ENCODE assay signal across 1 cellular context in the genomic region with DNA sequence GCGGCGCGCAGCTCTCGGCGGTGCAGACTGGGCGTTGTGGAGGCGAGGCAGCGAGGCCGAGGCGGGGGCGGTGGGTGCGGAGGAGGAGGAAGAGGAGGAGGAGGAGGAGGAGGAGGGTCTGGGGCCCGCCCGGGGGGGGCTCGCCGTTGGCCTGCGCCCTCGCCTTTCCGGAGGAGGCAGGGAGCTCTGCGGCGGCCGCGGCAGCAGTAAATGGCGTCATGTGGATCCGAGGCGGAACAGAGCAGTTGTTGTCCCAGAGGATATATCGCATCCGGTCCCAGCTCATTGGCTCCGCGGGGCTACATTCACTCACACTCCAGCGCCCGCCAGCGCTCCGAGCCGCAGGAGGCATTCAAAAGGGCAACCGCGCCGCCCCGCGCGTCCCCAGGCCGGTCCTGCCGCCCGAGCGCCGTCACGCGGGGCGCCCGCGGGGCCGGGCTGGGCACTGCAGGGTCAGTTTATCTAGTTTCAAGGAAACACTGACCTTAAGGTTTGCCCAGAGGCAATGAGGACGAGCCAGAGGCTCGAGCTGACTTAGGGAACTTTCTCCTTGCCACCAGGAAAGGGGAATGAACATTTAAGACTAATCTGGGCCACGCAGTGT.
TF ChIP-seq lines count a peak whose summit lies in the region.

A gene with protein sequence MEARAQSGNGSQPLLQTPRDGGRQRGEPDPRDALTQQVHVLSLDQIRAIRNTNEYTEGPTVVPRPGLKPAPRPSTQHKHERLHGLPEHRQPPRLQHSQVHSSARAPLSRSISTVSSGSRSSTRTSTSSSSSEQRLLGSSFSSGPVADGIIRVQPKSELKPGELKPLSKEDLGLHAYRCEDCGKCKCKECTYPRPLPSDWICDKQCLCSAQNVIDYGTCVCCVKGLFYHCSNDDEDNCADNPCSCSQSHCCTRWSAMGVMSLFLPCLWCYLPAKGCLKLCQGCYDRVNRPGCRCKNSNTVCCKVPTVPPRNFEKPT (minus strand): TSS at position 29 of the 604 bp plus-strand sequence. CDS start 3,421 bp downstream, outside the sequence.

TF ChIP-seq in HepG2, 621 proteins besides CTCF, POLR2A, EP300 and RAD21 (continued from another document):
- peak; percentile 37; the same call in 1 of the 2 replicates for TF ChIP-seq HOXA9 (CRISPR knock-in tag; IDR thresholded peaks at IDR 0.05; ENCODE audit: borderline replicate concordance)
- peak; percentile 45; the same call in 1 of the 2 replicates for TF ChIP-seq NFYC (CRISPR knock-in tag; IDR thresholded peaks at IDR 0.05)
- TF ChIP-seq ZNF773 (CRISPR knock-in tag; IDR thresholded peaks at IDR 0.05; ENCODE audit: borderline replicate concordance), result no peak
- TF ChIP-seq, protein P1, sequence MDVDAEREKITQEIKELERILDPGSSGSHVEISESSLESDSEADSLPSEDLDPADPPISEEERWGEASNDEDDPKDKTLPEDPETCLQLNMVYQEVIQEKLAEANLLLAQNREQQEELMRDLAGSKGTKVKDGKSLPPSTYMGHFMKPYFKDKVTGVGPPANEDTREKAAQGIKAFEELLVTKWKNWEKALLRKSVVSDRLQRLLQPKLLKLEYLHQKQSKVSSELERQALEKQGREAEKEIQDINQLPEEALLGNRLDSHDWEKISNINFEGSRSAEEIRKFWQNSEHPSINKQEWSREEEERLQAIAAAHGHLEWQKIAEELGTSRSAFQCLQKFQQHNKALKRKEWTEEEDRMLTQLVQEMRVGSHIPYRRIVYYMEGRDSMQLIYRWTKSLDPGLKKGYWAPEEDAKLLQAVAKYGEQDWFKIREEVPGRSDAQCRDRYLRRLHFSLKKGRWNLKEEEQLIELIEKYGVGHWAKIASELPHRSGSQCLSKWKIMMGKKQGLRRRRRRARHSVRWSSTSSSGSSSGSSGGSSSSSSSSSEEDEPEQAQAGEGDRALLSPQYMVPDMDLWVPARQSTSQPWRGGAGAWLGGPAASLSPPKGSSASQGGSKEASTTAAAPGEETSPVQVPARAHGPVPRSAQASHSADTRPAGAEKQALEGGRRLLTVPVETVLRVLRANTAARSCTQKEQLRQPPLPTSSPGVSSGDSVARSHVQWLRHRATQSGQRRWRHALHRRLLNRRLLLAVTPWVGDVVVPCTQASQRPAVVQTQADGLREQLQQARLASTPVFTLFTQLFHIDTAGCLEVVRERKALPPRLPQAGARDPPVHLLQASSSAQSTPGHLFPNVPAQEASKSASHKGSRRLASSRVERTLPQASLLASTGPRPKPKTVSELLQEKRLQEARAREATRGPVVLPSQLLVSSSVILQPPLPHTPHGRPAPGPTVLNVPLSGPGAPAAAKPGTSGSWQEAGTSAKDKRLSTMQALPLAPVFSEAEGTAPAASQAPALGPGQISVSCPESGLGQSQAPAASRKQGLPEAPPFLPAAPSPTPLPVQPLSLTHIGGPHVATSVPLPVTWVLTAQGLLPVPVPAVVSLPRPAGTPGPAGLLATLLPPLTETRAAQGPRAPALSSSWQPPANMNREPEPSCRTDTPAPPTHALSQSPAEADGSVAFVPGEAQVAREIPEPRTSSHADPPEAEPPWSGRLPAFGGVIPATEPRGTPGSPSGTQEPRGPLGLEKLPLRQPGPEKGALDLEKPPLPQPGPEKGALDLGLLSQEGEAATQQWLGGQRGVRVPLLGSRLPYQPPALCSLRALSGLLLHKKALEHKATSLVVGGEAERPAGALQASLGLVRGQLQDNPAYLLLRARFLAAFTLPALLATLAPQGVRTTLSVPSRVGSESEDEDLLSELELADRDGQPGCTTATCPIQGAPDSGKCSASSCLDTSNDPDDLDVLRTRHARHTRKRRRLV (CRISPR knock-in tag; IDR thresholded peaks at IDR 0.05), result no peak
- TF ChIP-seq FOXA3 (CRISPR knock-in tag; IDR thresholded peaks at IDR 0.05), result peak; percentile 45; the same call in 1 of the 2 replicates
- no peak for TF ChIP-seq NFRKB (IDR thresholded peaks at IDR 0.05)
- TF ChIP-seq ZNF782 (CRISPR knock-in tag; IDR thresholded peaks at IDR 0.05; ENCODE audit: borderline replicate concordance), result no peak
- TF ChIP-seq CENPT (CRISPR knock-in tag; IDR thresholded peaks at IDR 0.05; ENCODE audit: low read depth), result no peak
- TF ChIP-seq, protein P2, sequence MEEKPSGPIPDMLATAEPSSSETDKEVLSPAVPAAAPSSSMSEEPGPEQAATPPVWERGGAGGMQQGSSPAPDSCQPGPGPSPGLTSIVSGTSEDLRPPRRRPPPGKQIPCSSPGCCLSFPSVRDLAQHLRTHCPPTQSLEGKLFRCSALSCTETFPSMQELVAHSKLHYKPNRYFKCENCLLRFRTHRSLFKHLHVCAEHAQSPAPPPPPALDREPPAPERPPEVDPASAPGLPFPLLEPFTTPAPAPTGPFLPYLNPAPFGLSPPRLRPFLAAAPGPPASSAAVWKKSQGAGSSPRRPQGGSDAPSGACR (CRISPR knock-in tag; IDR thresholded peaks at IDR 0.05), result no peak
TF ChIP-seq in HepG2: peak in this region for 168.
